In genomic region chr12:64678835-64679234, GRCh38 we compare ENCODE assay signal across 10 cellular contexts.
A peak's percentile ranks its signal among the peaks of the same experiment; 100 is the strongest.
DNase-seq lines count a peak whose midpoint lies in the region; ATAC-seq and TF ChIP-seq lines count a peak whose summit lies in the region.
"Had no signal": no experiment of that assay in that cellular context is flagged by ENCODE, and none has a peak within 500 bp of the region (broad histone marks: within the 10 kb centered on the region; RNA-seq: fewer than 3 reads in every experiment).

No MANE protein-coding gene starts in this region.

- TF ChIP-seq CTCF in lower lobe of right lung (IDR thresholded peaks at IDR 0.05) (no peak), uterus (IDR thresholded peaks at IDR 0.05) (no peak)

- H3K4me3 Mint-ChIP-seq in activated T-helper 1 cell treated with anti-CD3 and anti-CD28 coated beads, Interleukin-12 subunit alpha, Interleukin-12 subunit beta, Interleukin-2, Interleukin-4 antibody, amounts not matched to agents 30 ng/mL and 10 ng/mL and 1 ng/mL, durations not matched to agents 14 hours and 24 hours and 36 hours = no peak overlapping the region

- H3K27ac ChIP-seq in lower lobe of right lung = peak overlapping the region; percentile 70
- H3K27ac ChIP-seq in uterus = peak overlapping the region; percentile 79 to 83
- H3K27ac ChIP-seq: HL-60 had no signal

- intact Hi-C loops in cardiac septum (cut with DNase I) (no loop called here), left ventricle myocardium superior (cut with micrococcal nuclease) (loop anchor here (10.0 kb wide), 1 partner anchor 64 kb away; the partner anchor contains the start of gene RASSF3), lower lobe of right lung (cut with DNase I) (no loop called here), uterus (cut with DNase I; ENCODE audit: low total_unique reads) (no loop called here)
- intact Hi-C loops in activated T-helper 1 cell treated with anti-CD3 and anti-CD28 coated beads, Interleukin-12 subunit alpha, Interleukin-12 subunit beta, Interleukin-2, Interleukin-4 antibody, amounts not matched to agents 30 ng/mL and 10 ng/mL and 1 ng/mL, durations not matched to agents 14 hours and 24 hours and 36 hours (cut with micrococcal nuclease) = loop anchor here (10.0 kb wide), 1 partner anchor 496 kb away; no protein-coding TSS in a partner anchor

- H3K36me3 ChIP-seq in lower lobe of right lung (no peaks in the 10 kb centered on the region), uterus (no peaks in the 10 kb centered on the region)

- peaks cover 84% of the 10 kb centered on the region for H3K4me1 Mint-ChIP-seq in activated T-helper 1 cell treated with anti-CD3 and anti-CD28 coated beads, Interleukin-12 subunit alpha, Interleukin-12 subunit beta, Interleukin-2, Interleukin-4 antibody, amounts not matched to agents 30 ng/mL and 10 ng/mL and 1 ng/mL, durations not matched to agents 14 hours and 24 hours and 36 hours (ENCODE audit: low read depth)

- H3K4me1 ChIP-seq in lower lobe of right lung = peaks cover 90% of the 10 kb centered on the region
- peaks cover 13 to 17% of the 10 kb centered on the region in 2 donors for H3K4me1 ChIP-seq in uterus

- H3K9me3 ChIP-seq in lower lobe of right lung (no peaks in the 10 kb centered on the region), uterus (no peaks in the 10 kb centered on the region)

- DNase-seq in cardiac septum (ENCODE audit: low spot score) (peak; percentile 43), left ventricle myocardium superior (no peak), lower lobe of right lung (no peak), uterus (no peak), NCI-H82 treated with DMSO at 0.1 percent for 48 hours (lab: John Stamatoyannopoulos, UW; ENCODE audit: unreplicated experiment) (no peak)
- no peak for DNase-seq in activated T-helper 1 cell treated with anti-CD3 and anti-CD28 coated beads, Interleukin-12 subunit alpha, Interleukin-12 subunit beta, Interleukin-2, Interleukin-4 antibody, amounts not matched to agents 30 ng/mL and 10 ng/mL and 1 ng/mL, durations not matched to agents 14 hours and 24 hours and 36 hours (ENCODE audit: low spot score)
- DNase-seq: NCI-H1436 had no signal

- no peaks in the 10 kb centered on the region for H3K27me3 Mint-ChIP-seq in activated T-helper 1 cell treated with anti-CD3 and anti-CD28 coated beads, Interleukin-12 subunit alpha, Interleukin-12 subunit beta, Interleukin-2, Interleukin-4 antibody, amounts not matched to agents 30 ng/mL and 10 ng/mL and 1 ng/mL, durations not matched to agents 14 hours and 24 hours and 36 hours (ENCODE audit: insufficient read depth)

- peaks cover 14% of the 10 kb centered on the region for H3K36me3 Mint-ChIP-seq in activated T-helper 1 cell treated with anti-CD3 and anti-CD28 coated beads, Interleukin-12 subunit alpha, Interleukin-12 subunit beta, Interleukin-2, Interleukin-4 antibody, amounts not matched to agents 30 ng/mL and 10 ng/mL and 1 ng/mL, durations not matched to agents 14 hours and 24 hours and 36 hours (ENCODE audit: low read depth)

- TF ChIP-seq POLR2A in uterus (IDR thresholded peaks at IDR 0.05) (no peak), GM18505 (IDR thresholded peaks at IDR 0.05; ENCODE audit: borderline replicate concordance, extremely low read depth, insufficient read depth, insufficient read length) (no peak)

- H3K4me3 ChIP-seq in lower lobe of right lung (no peak overlapping the region), uterus (no peak overlapping the region)

- ATAC-seq in left ventricle myocardium superior = no peak
- ATAC-seq in lower lobe of right lung = no peak
- no peak for ATAC-seq in GM18520 (IDR thresholded peaks at IDR 0.05; ENCODE audit: unreplicated experiment)
- ATAC-seq in GM18505 (IDR thresholded peaks at IDR 0.05; ENCODE audit: unreplicated experiment) = no peak

- no peaks in the 10 kb centered on the region for H3K27me3 ChIP-seq in lower lobe of right lung (ENCODE audit: low read depth)
- no peaks in the 10 kb centered on the region for H3K27me3 ChIP-seq in uterus

- no peaks in the 10 kb centered on the region for H3K9me3 Mint-ChIP-seq in activated T-helper 1 cell treated with anti-CD3 and anti-CD28 coated beads, Interleukin-12 subunit alpha, Interleukin-12 subunit beta, Interleukin-2, Interleukin-4 antibody, amounts not matched to agents 30 ng/mL and 10 ng/mL and 1 ng/mL, durations not matched to agents 14 hours and 24 hours and 36 hours

- peak overlapping the region; percentile 84 for H3K27ac Mint-ChIP-seq in activated T-helper 1 cell treated with anti-CD3 and anti-CD28 coated beads, Interleukin-12 subunit alpha, Interleukin-12 subunit beta, Interleukin-2, Interleukin-4 antibody, amounts not matched to agents 30 ng/mL and 10 ng/mL and 1 ng/mL, durations not matched to agents 14 hours and 24 hours and 36 hours

Comparison
In these comparisons a context has a peak if more than half of its experiments do, and no peak if none do; other contexts are left out.
1. intact Hi-C loops: an anchor here in left ventricle myocardium superior (10.0 kb wide) and activated T-helper 1 cell treated with anti-CD3 and anti-CD28 coated beads, Interleukin-12 subunit alpha, Interleukin-12 subunit beta, Interleukin-2, Interleukin-4 antibody, amounts not matched to agents 30 ng/mL and 10 ng/mL and 1 ng/mL, durations not matched to agents 14 hours and 24 hours and 36 hours (10.0 kb wide); none called in cardiac septum, lower lobe of right lung and uterus.